ENCODE assay signal across 1 cellular context in genomic region chr17:38891441-38891840, GRCh38.
TF ChIP-seq lines count a peak whose summit lies in the region.

No MANE protein-coding gene starts in this region.

TF ChIP-seq in GM23338, 12 proteins besides CTCF, POLR2A, EP300 and RAD21 (continued from another document):
- TF ChIP-seq REST (IDR thresholded peaks at IDR 0.05; ENCODE audit: unreplicated experiment), result no peak
- no peak for TF ChIP-seq ZNF462 (CRISPR knock-in tag; IDR thresholded peaks at IDR 0.05)
- TF ChIP-seq NANOG (IDR thresholded peaks at IDR 0.05; ENCODE audit: borderline replicate concordance), result no peak
- TF ChIP-seq CREB1 (CRISPR knock-in tag; IDR thresholded peaks at IDR 0.05; ENCODE audit: low read depth), result no peak
- TF ChIP-seq ETS1 (IDR thresholded peaks at IDR 0.05), result no peak
- no peak for TF ChIP-seq POLR2AphosphoS5 (IDR thresholded peaks at IDR 0.05; ENCODE audit: low read depth)
